ENCODE assay signal across 30 cellular contexts in genomic region chr11:11746454-11746853, GRCh38.
"Had no signal": no experiment of that assay in that cellular context is flagged by ENCODE, and none has a peak within 500 bp of the region (broad histone marks: within the 10 kb centered on the region; RNA-seq: fewer than 3 reads in every experiment).

No MANE protein-coding gene starts in this region.

- H3K4me3 ChIP-seq: adrenal gland, body of pancreas, colonic mucosa, esophagus squamous epithelium, gastroesophageal sphincter, heart right ventricle had no signal

- H3K27me3 ChIP-seq: body of pancreas, colonic mucosa, esophagus squamous epithelium, gastroesophageal sphincter, heart right ventricle had no signal

- H3K36me3 Mint-ChIP-seq: activated CD4-positive, alpha-beta memory T cell treated with anti-CD3 and anti-CD28 coated beads for 36 hours; activated CD8-positive, alpha-beta memory T cell treated with anti-CD3 and anti-CD28 coated beads, Interleukin-2, amount 10 ng/mL, durations not matched to agents 7 days and 5 days; activated naive CD4-positive, alpha-beta T cell treated with anti-CD3 and anti-CD28 coated beads, Interleukin-2, amount 50 U/mL, for 24 hours; activated naive CD8-positive, alpha-beta T cell treated with anti-CD3 and anti-CD28 coated beads for 36 hours had no signal

- H3K27ac ChIP-seq: adrenal gland, body of pancreas, colonic mucosa, esophagus squamous epithelium, gastroesophageal sphincter, heart right ventricle had no signal

- H3K4me1 Mint-ChIP-seq: activated CD4-positive, alpha-beta T cell treated with anti-CD3 and anti-CD28 coated beads for 36 hours; activated CD4-positive, alpha-beta T cell treated with anti-CD3 and anti-CD28 coated beads, Interleukin-2, amount 10 ng/mL, durations not matched to agents 24 days and 14 days; activated CD8-positive, alpha-beta memory T cell treated with anti-CD3 and anti-CD28 coated beads, Interleukin-2, amount 10 ng/mL, durations not matched to agents 7 days and 5 days; activated naive CD4-positive, alpha-beta T cell treated with anti-CD3 and anti-CD28 coated beads, Interleukin-2, amount 50 U/mL, for 24 hours; activated naive CD8-positive, alpha-beta T cell treated with anti-CD3 and anti-CD28 coated beads for 36 hours; activated naive CD8-positive, alpha-beta T cell treated with anti-CD3 and anti-CD28 coated beads, Interleukin-2, amount 50 U/mL, for 24 hours; endodermal cell had no signal

- H3K9me3 Mint-ChIP-seq: activated CD4-positive, alpha-beta memory T cell treated with anti-CD3 and anti-CD28 coated beads for 36 hours; activated CD4-positive, alpha-beta T cell treated with anti-CD3 and anti-CD28 coated beads, Interleukin-2, amount 10 ng/mL, durations not matched to agents 24 days and 14 days; activated naive CD4-positive, alpha-beta T cell treated with anti-CD3 and anti-CD28 coated beads for 36 hours; activated naive CD4-positive, alpha-beta T cell treated with anti-CD3 and anti-CD28 coated beads, Interleukin-2, amount 50 U/mL, for 24 hours; activated naive CD8-positive, alpha-beta T cell treated with anti-CD3 and anti-CD28 coated beads for 36 hours; activated naive CD8-positive, alpha-beta T cell treated with anti-CD3 and anti-CD28 coated beads, Interleukin-2, amount 50 U/mL, for 24 hours; activated T-helper 1 cell treated with anti-CD3 and anti-CD28 coated beads, Interleukin-12 subunit alpha, Interleukin-12 subunit beta, Interleukin-2, Interleukin-4 antibody, amounts not matched to agents 30 ng/mL and 10 ng/mL and 1 ng/mL, durations not matched to agents 14 hours and 24 hours and 36 hours; activated T-helper 2 cell treated with anti-CD3 and anti-CD28 coated beads, Interferon-gamma antibody, Interleukin-2, Interleukin-4, amounts not matched to agents 10 μg/mL and 5 μg/mL and 100 μg/mL, durations not matched to agents 14 hours and 24 hours and 36 hours had no signal

- H3K4me3 Mint-ChIP-seq: activated CD4-positive, alpha-beta memory T cell treated with anti-CD3 and anti-CD28 coated beads for 36 hours; activated CD4-positive, alpha-beta T cell treated with anti-CD3 and anti-CD28 coated beads for 36 hours; activated CD4-positive, alpha-beta T cell treated with anti-CD3 and anti-CD28 coated beads, Interleukin-2, amount 10 ng/mL, durations not matched to agents 24 days and 14 days; activated CD8-positive, alpha-beta memory T cell treated with anti-CD3 and anti-CD28 coated beads, Interleukin-2, amount 10 ng/mL, durations not matched to agents 7 days and 5 days; activated CD8-positive, alpha-beta T cell treated with anti-CD3 and anti-CD28 coated beads, Interleukin-2, amount 10 ng/mL, durations not matched to agents 7 days and 5 days; activated naive CD4-positive, alpha-beta T cell treated with anti-CD3 and anti-CD28 coated beads for 36 hours; activated naive CD4-positive, alpha-beta T cell treated with anti-CD3 and anti-CD28 coated beads, Interleukin-2, amount 50 U/mL, for 24 hours; activated naive CD8-positive, alpha-beta T cell treated with anti-CD3 and anti-CD28 coated beads for 36 hours; activated naive CD8-positive, alpha-beta T cell treated with anti-CD3 and anti-CD28 coated beads, Interleukin-2, amount 50 U/mL, for 24 hours; activated T-helper 1 cell treated with anti-CD3 and anti-CD28 coated beads, Interleukin-12 subunit alpha, Interleukin-12 subunit beta, Interleukin-2, Interleukin-4 antibody, amounts not matched to agents 30 ng/mL and 10 ng/mL and 1 ng/mL, durations not matched to agents 14 hours and 24 hours and 36 hours; endodermal cell had no signal

- H3K9me3 ChIP-seq: adrenal gland, body of pancreas, colonic mucosa, esophagus squamous epithelium, gastroesophageal sphincter, heart right ventricle had no signal

- ATAC-seq: activated CD4-positive, alpha-beta T cell treated with anti-CD3 and anti-CD28 coated beads for 36 hours; activated CD8-positive, alpha-beta memory T cell treated with anti-CD3 and anti-CD28 coated beads, Interleukin-2, amount 10 ng/mL, durations not matched to agents 7 days and 5 days; activated CD8-positive, alpha-beta T cell treated with anti-CD3 and anti-CD28 coated beads, Interleukin-2, amount 10 ng/mL, durations not matched to agents 7 days and 5 days; activated naive CD8-positive, alpha-beta T cell treated with anti-CD3 and anti-CD28 coated beads, Interleukin-2, amount 50 U/mL, for 24 hours; body of pancreas; gastroesophageal sphincter; heart right ventricle had no signal

- H3K27ac Mint-ChIP-seq: activated CD4-positive, alpha-beta memory T cell treated with anti-CD3 and anti-CD28 coated beads for 36 hours; activated CD4-positive, alpha-beta T cell treated with anti-CD3 and anti-CD28 coated beads for 36 hours; activated CD4-positive, alpha-beta T cell treated with anti-CD3 and anti-CD28 coated beads, Interleukin-2, amount 10 ng/mL, durations not matched to agents 24 days and 14 days; activated CD8-positive, alpha-beta memory T cell treated with anti-CD3 and anti-CD28 coated beads, Interleukin-2, amount 10 ng/mL, durations not matched to agents 7 days and 5 days; activated CD8-positive, alpha-beta T cell treated with anti-CD3 and anti-CD28 coated beads, Interleukin-2, amount 10 ng/mL, durations not matched to agents 7 days and 5 days; activated naive CD4-positive, alpha-beta T cell treated with anti-CD3 and anti-CD28 coated beads for 36 hours; activated naive CD4-positive, alpha-beta T cell treated with anti-CD3 and anti-CD28 coated beads, Interleukin-2, amount 50 U/mL, for 24 hours; activated naive CD8-positive, alpha-beta T cell treated with anti-CD3 and anti-CD28 coated beads for 36 hours; activated naive CD8-positive, alpha-beta T cell treated with anti-CD3 and anti-CD28 coated beads, Interleukin-2, amount 50 U/mL, for 24 hours; activated T-helper 1 cell treated with anti-CD3 and anti-CD28 coated beads, Interleukin-12 subunit alpha, Interleukin-12 subunit beta, Interleukin-2, Interleukin-4 antibody, amounts not matched to agents 30 ng/mL and 10 ng/mL and 1 ng/mL, durations not matched to agents 14 hours and 24 hours and 36 hours; activated T-helper 2 cell treated with anti-CD3 and anti-CD28 coated beads, Interferon-gamma antibody, Interleukin-2, Interleukin-4, amounts not matched to agents 10 μg/mL and 5 μg/mL and 100 μg/mL, durations not matched to agents 14 hours and 24 hours and 36 hours; endodermal cell had no signal

- H3K36me3 ChIP-seq: adrenal gland, colonic mucosa, esophagus squamous epithelium, gastroesophageal sphincter, heart right ventricle had no signal

- DNase-seq: activated CD4-positive, alpha-beta memory T cell treated with anti-CD3 and anti-CD28 coated beads for 36 hours; activated CD4-positive, alpha-beta T cell treated with anti-CD3 and anti-CD28 coated beads for 36 hours; activated CD4-positive, alpha-beta T cell treated with anti-CD3 and anti-CD28 coated beads, Interleukin-2, amount 10 ng/mL, durations not matched to agents 24 days and 14 days; activated CD4-positive, CD25-positive, alpha-beta regulatory T cell; activated CD4-positive, CD25-positive, alpha-beta regulatory T cell treated with anti-CD3 and anti-CD28 coated beads, Interleukin-2, amount 50 U/mL, for 72 hours; activated CD8-positive, alpha-beta memory T cell treated with anti-CD3 and anti-CD28 coated beads, Interleukin-2, amount 10 ng/mL, durations not matched to agents 7 days and 5 days; activated CD8-positive, alpha-beta memory T cell treated with anti-CD3 and anti-CD28 coated beads, Interleukin-2, amount 50 U/mL, for 4 hours; activated CD8-positive, alpha-beta T cell treated with anti-CD3 and anti-CD28 coated beads, Interleukin-2, amount 10 ng/mL, durations not matched to agents 7 days and 5 days; activated effector memory CD4-positive, alpha-beta T cell treated with anti-CD3 and anti-CD28 coated beads, Interleukin-2, amount 50 U/mL, for 16 hours; activated naive CD4-positive, alpha-beta T cell treated with anti-CD3 and anti-CD28 coated beads for 36 hours; activated naive CD8-positive, alpha-beta T cell treated with anti-CD3 and anti-CD28 coated beads for 36 hours; activated naive CD8-positive, alpha-beta T cell treated with anti-CD3 and anti-CD28 coated beads, Interleukin-2, amount 50 U/mL, for 24 hours; activated T-cell treated with anti-CD3 and anti-CD28 coated beads, Interleukin-2, amount 50 U/mL, for 1 hour; activated T-cell treated with anti-CD3 and anti-CD28 coated beads, Interleukin-2, amount 50 U/mL, for 48 hours; adrenal gland; amygdala; aorta; body of pancreas; caudate nucleus; colonic mucosa; effector memory CD4-positive, alpha-beta T cell; endodermal cell; esophagus squamous epithelium; foreskin melanocyte; heart right ventricle; T-helper 2 cell had no signal

- H3K4me1 ChIP-seq: adrenal gland, body of pancreas, colonic mucosa, esophagus squamous epithelium, gastroesophageal sphincter, heart right ventricle had no signal
